Comparison of ENCODE assay signal across 10 cellular contexts in the genomic region with DNA sequence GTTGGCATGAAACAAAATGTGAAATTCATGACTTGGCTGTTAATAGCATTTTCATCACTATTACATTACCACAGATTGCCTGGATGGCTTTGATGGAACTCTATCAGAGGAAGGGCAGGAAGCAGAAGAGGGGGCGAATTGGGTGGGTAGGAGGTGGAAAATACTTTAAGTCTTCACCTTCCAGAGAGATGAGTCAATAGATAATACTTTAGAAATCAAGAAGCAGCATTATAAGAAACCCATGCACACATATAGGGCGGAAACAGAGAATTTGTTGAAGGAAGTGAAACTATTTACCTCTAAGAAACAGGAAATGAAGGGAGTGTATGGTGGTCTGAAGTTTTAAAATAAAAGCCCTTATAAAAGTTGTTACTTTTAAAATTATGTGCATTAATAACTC.
DNase-seq lines count a peak whose midpoint lies in the region; ATAC-seq, FAIRE-seq and TF ChIP-seq lines count a peak whose summit lies in the region.
"Had no signal": no experiment of that assay in that cellular context is flagged by ENCODE, and none has a peak within 500 bp of the region (broad histone marks: within the 10 kb centered on the region; RNA-seq: fewer than 3 reads in every experiment).

No MANE protein-coding gene starts in this region.

- no peak overlapping the region for H3K9ac ChIP-seq in GM12878 (ENCODE audit: control insufficient read depth, insufficient read depth, low read length)
- H3K9ac ChIP-seq in PC-3 (ENCODE audit: low read length): no peak overlapping the region

- TF ChIP-seq POLR2A in GM12878 (IDR thresholded peaks at IDR 0.05; ENCODE audit: low read depth, low read length): no peak

- no peak for TF ChIP-seq RAD21 in GM12878 (IDR thresholded peaks at IDR 0.05; ENCODE audit: insufficient read depth, low read depth, low read length)

- H3K36me3 ChIP-seq in GM12878 (ENCODE audit: control insufficient read depth in 2 of 2, insufficient read depth in 2 of 2, low read length in 1 of 2) (no peaks in the 10 kb centered on the region), PC-3 (ENCODE audit: low read depth, low read length) (no peaks in the 10 kb centered on the region)
- H3K36me3 ChIP-seq: sigmoid colon had no signal

- H3K9me3 ChIP-seq in GM12878 (replicated peaks; ENCODE audit: control insufficient read depth, insufficient read depth, low read length) (no peaks in the 10 kb centered on the region; the same call in 2 of the 3 replicates), PC-3 (ENCODE audit: low read length) (no peaks in the 10 kb centered on the region)
- H3K9me3 ChIP-seq: sigmoid colon had no signal

- WGBS in GM12878 (ENCODE audit: insufficient coverage, insufficient replicate concordance, low lambda C conversion rate, missing lambda C conversion rate): 0% methylated on average over 2 of the region's 2 CpGs

- TF ChIP-seq CTCF in GM12878 (IDR thresholded peaks at IDR 0.05 in 2 of 3, conservative IDR thresholded peaks at IDR 0.05 in 1 of 3; ENCODE audit: control insufficient read depth in 2 of 3, extremely low read depth in 1 of 3, insufficient read depth in 1 of 3, low read depth in 3 of 3, low read length in 3 of 3) (no peak), MCF 10A (IDR thresholded peaks at IDR 0.05; ENCODE audit: unreplicated experiment) (no peak), PC-3 (conservative IDR thresholded peaks at IDR 0.05; ENCODE audit: low read depth, low read length) (no peak)

- H3K27ac Mint-ChIP-seq in MCF 10A (ENCODE audit: low read depth, unreplicated experiment): no peak overlapping the region

- no peaks in the 10 kb centered on the region for H3F3A ChIP-seq in PC-3 (ENCODE audit: low read length, unreplicated experiment)

- POLR2A ChIA-PET in GM12878 (lab: Charles Lee): no interaction called here
- POLR2A ChIA-PET in MCF 10A (lab: Yijun Ruan, JAX): no interaction called here
- POLR2A ChIA-PET in PC-3 (lab: Charles Lee; ENCODE audit: unreplicated experiment): no interaction called here

- H3K4me2 ChIP-seq in GM12878 (ENCODE audit: control insufficient read depth, insufficient read depth): no peak overlapping the region
- no peak overlapping the region for H3K4me2 ChIP-seq in PC-3 (ENCODE audit: low read length)

- no peak overlapping the region for H2AFZ ChIP-seq in GM12878 (ENCODE audit: control insufficient read depth, low read depth, low read length)
- no peak overlapping the region for H2AFZ ChIP-seq in PC-3 (ENCODE audit: low read length)

- H3K27me3 Mint-ChIP-seq in MCF 10A (ENCODE audit: insufficient read depth, unreplicated experiment): peaks cover 64% of the 10 kb centered on the region

- no peaks in the 10 kb centered on the region for H3K4me1 ChIP-seq in GM12878 (ENCODE audit: control insufficient read depth, insufficient read depth, low read length)
- H3K4me1 ChIP-seq in PC-3 (ENCODE audit: insufficient read depth, low read length): no peaks in the 10 kb centered on the region

- ATAC-seq in GM18502 (IDR thresholded peaks at IDR 0.05; ENCODE audit: poor library complexity, unreplicated experiment) (peak; percentile 82), GM21367 (IDR thresholded peaks at IDR 0.05; ENCODE audit: unreplicated experiment) (peak; percentile 54), HG03520 (IDR thresholded peaks at IDR 0.05; ENCODE audit: unreplicated experiment) (peak; percentile 69), GM12878 (peak; percentile 44; the same call in 2 of the 3 replicates), PC-3 (no peak)

- no peak for FAIRE-seq in GM12878 (lab: Jason Lieb, UNC)
- FAIRE-seq: HTR-8/SVneo had no signal

- H3K79me2 ChIP-seq in GM12878 (ENCODE audit: control insufficient read depth, insufficient read depth, low read length) (no peaks in the 10 kb centered on the region), PC-3 (ENCODE audit: low read length) (no peaks in the 10 kb centered on the region)

- in situ Hi-C loops in GM12878 (cut with MboI): no loop called here

- CTCF ChIA-PET in GM12878 (lab: Yijun Ruan, JAX) (no interaction called here), MCF 10A (lab: Yijun Ruan, JAX) (no interaction called here), PC-3 (lab: Charles Lee) (no interaction called here)

- TF ChIP-seq EP300 in GM12878 (IDR thresholded peaks at IDR 0.05; ENCODE audit: borderline replicate concordance in 1 of 2, control insufficient read depth in 1 of 2, low read depth in 2 of 2, low read length in 2 of 2): no peak

- intact Hi-C loops in GM12878 (cut with micrococcal nuclease; ENCODE audit: unreplicated experiment): no loop called here
- intact Hi-C loops in MCF 10A (cut with micrococcal nuclease): no loop called here
- intact Hi-C loops in PC-3 (cut with micrococcal nuclease): no loop called here

- H3K36me3 Mint-ChIP-seq in MCF 10A (ENCODE audit: insufficient read depth, unreplicated experiment): no peaks in the 10 kb centered on the region

- H3K4me1 Mint-ChIP-seq in MCF 10A (ENCODE audit: insufficient read depth, unreplicated experiment): no peaks in the 10 kb centered on the region

- no TSS peak for BruUV-seq in GM12878 (replicated peaks; lab: Mats Ljungman, UMichigan)
- BruUV-seq in MCF 10A (replicated peaks; lab: Mats Ljungman, UMichigan): no TSS peak
- no TSS peak for BruUV-seq in PC-3 (replicated peaks; lab: Mats Ljungman, UMichigan)

- DNase-seq in GM12878 (ENCODE audit: low read depth, low spot score): no peak
- DNase-seq in MCF 10A (ENCODE audit: unreplicated experiment): no peak
- DNase-seq in PC-3: no peak
- no peak for DNase-seq in cortex of kidney (lab: John Stamatoyannopoulos, UW)
- no peak for DNase-seq in NCI-H226
- DNase-seq: sigmoid colon had no signal

- H3K27ac ChIP-seq in GM12878 (ENCODE audit: control insufficient read depth, insufficient read depth): no peak overlapping the region
- H3K27ac ChIP-seq in PC-3 (ENCODE audit: low read length): no peak overlapping the region
- H3K27ac ChIP-seq: sigmoid colon had no signal

- no peak overlapping the region for H3K4me3 Mint-ChIP-seq in MCF 10A (ENCODE audit: unreplicated experiment)

- H3K9me2 ChIP-seq in PC-3 (replicated peaks; ENCODE audit: low read length): no peaks in the 10 kb centered on the region

- RAD21 ChIA-PET in GM12878 (lab: Charles Lee; ENCODE audit: unreplicated experiment): no interaction called here

- H3K27me3 ChIP-seq in GM12878 (replicated peaks in 1 of 2; ENCODE audit: control insufficient read depth in 2 of 2, insufficient read depth in 2 of 2, low read length in 1 of 2) (no peaks in the 10 kb centered on the region; a peak in 1 of 4 replicates), PC-3 (ENCODE audit: low read length) (peaks cover 60% of the 10 kb centered on the region)
- H3K27me3 ChIP-seq: sigmoid colon had no signal

- no peak overlapping the region for H3K4me3 ChIP-seq in GM12878
- H3K4me3 ChIP-seq in PC-3 (ENCODE audit: low read length): no peak overlapping the region
- H3K4me3 ChIP-seq: sigmoid colon had no signal

- H4K20me1 ChIP-seq in GM12878 (ENCODE audit: control insufficient read depth, insufficient read depth) (no peaks in the 10 kb centered on the region), PC-3 (ENCODE audit: low read length) (no peaks in the 10 kb centered on the region)

- SMC1A ChIA-PET in GM12878 (lab: Charles Lee; ENCODE audit: uncharacterized antibody, unreplicated experiment): no interaction called here

- H3K9me3 Mint-ChIP-seq in MCF 10A (ENCODE audit: unreplicated experiment): no peaks in the 10 kb centered on the region

TF ChIP-seq in GM12878, 131 proteins besides CTCF, POLR2A, EP300 and RAD21 (continues in another document):
- TF ChIP-seq JUND (IDR thresholded peaks at IDR 0.05; ENCODE audit: low read depth, low read length) (no peak), SPI1 (IDR thresholded peaks at IDR 0.05; ENCODE audit: borderline replicate concordance, insufficient read depth, low read depth, low read length) (no peak), EGR1 (IDR thresholded peaks at IDR 0.05; ENCODE audit: borderline replicate concordance in 1 of 2, low read depth in 2 of 2, low read length in 2 of 2) (no peak), ZBTB33 (IDR thresholded peaks at IDR 0.05) (no peak)
- TF ChIP-seq, protein P1, sequence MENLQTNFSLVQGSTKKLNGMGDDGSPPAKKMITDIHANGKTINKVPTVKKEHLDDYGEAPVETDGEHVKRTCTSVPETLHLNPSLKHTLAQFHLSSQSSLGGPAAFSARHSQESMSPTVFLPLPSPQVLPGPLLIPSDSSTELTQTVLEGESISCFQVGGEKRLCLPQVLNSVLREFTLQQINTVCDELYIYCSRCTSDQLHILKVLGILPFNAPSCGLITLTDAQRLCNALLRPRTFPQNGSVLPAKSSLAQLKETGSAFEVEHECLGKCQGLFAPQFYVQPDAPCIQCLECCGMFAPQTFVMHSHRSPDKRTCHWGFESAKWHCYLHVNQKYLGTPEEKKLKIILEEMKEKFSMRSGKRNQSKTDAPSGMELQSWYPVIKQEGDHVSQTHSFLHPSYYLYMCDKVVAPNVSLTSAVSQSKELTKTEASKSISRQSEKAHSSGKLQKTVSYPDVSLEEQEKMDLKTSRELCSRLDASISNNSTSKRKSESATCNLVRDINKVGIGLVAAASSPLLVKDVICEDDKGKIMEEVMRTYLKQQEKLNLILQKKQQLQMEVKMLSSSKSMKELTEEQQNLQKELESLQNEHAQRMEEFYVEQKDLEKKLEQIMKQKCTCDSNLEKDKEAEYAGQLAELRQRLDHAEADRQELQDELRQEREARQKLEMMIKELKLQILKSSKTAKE (IDR thresholded peaks at IDR 0.05; ENCODE audit: low read depth, poor library complexity, severe bottlenecking): no peak
